In the genomic region with DNA sequence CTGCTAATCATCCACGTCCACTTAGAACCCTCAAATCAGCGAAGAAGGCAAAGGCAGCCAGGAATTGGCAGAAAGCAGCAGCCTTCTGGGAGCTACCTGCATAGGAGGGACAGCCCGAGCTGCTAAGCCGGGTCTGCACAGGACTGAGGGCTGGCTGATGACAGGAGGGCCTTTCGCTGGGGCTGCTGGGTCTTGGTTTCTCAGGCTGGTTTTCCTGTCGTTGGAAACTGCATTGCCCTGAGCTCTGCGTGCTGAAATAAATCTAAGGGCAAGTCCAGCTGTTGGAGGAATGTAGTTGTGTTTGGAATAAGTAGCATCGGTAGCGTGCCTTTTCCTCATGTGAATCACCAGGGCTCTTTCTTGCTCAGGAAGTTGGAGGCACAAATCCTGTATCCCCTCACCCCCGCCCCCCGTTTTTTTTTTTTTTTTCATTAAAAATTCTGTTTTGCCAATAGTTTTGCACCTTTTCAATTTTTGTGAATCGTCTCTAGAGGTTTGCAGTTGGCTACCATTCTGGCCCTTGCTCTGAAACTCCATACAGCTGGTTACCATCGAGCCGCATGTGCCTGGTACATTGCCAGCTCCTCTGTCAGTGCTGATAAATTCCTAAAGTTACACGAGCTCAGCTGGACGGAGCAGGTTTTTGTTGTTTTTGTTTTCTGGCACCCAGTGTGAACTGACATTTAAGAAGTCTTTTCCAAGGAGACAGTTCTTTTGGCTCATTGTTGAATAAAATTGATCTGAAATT, we compare ENCODE assay signal across 12 cellular contexts.
DNase-seq lines count a peak whose midpoint lies in the region; ATAC-seq and TF ChIP-seq lines count a peak whose summit lies in the region.
"Had no signal": no experiment of that assay in that cellular context is flagged by ENCODE, and none has a peak within 500 bp of the region (broad histone marks: within the 10 kb centered on the region; RNA-seq: fewer than 3 reads in every experiment).

No MANE protein-coding gene starts in this region.

- H3K36me3 ChIP-seq in left lung = peaks cover 0 to 5% of the 10 kb centered on the region in 2 donors

- no peaks in the 10 kb centered on the region for H3K27me3 ChIP-seq in left lung

- no peaks in the 10 kb centered on the region for H3K4me1 ChIP-seq in left lung

- no peak for TF ChIP-seq CTCF in coronary artery (IDR thresholded peaks at IDR 0.05)
- TF ChIP-seq CTCF in left lung (IDR thresholded peaks at IDR 0.05) = no peak

- ATAC-seq in left lung = peak; percentile 17

- DNase-seq in DMS 273 (lab: John Stamatoyannopoulos, UW; ENCODE audit: unreplicated experiment) = peak; percentile 30
- DNase-seq in DMS 273 treated with DMSO at 0.1 percent for 48 hours (lab: John Stamatoyannopoulos, UW) = no peak
- no peak for DNase-seq in coronary artery (ENCODE audit: low spot score)
- no peak for DNase-seq in left lung
- DNase-seq in ureter (ENCODE audit: low spot score) = peak; percentile 53
- no peak for DNase-seq in activated CD4-positive, alpha-beta T cell treated with anti-CD3 and anti-CD28 coated beads, Interleukin-2, amount 50 U/mL, for 1 hour
- DNase-seq in SW480 (ENCODE audit: low spot score) = no peak
- no peak for DNase-seq in activated CD4-positive, alpha-beta T cell treated with anti-CD3 and anti-CD28 coated beads for 4 hours
- DNase-seq: activated T-cell treated with anti-CD3 and anti-CD28 coated beads, Interleukin-2, amount 50 U/mL, for 1 hour; NCI-H82 had no signal

- H3K27ac ChIP-seq in coronary artery (peak overlapping the region in 1 of 2 donors; percentile 49), left lung (no peak overlapping the region)
- H3K27ac ChIP-seq: 22Rv1, KMS-11 had no signal

- intact Hi-C loops in left lung (cut with DNase I) = no loop called here

- H3K4me3 ChIP-seq in coronary artery (peak overlapping the region; percentile 45), left lung (no peak overlapping the region)

- peaks cover 0 to 2% of the 10 kb centered on the region in 2 donors for H3K9me3 ChIP-seq in left lung

Comparison
In these comparisons a context has a peak if more than half of its experiments do, and no peak if none do; other contexts are left out.
1. DNase-seq: peak in DMS 273 (single experiment) and ureter (single experiment); none in DMS 273 treated with DMSO at 0.1 percent for 48 hours (single experiment), coronary artery (single experiment), left lung (0 of 2), activated CD4-positive, alpha-beta T cell treated with anti-CD3 and anti-CD28 coated beads, Interleukin-2, amount 50 U/mL, for 1 hour (single experiment), SW480 (single experiment) and activated CD4-positive, alpha-beta T cell treated with anti-CD3 and anti-CD28 coated beads for 4 hours (0 of 2).